In genomic region chr11:119673389-119674336, GRCh38 we compare ENCODE assay signal across 8 cellular contexts. TPM values are rescaled to one million over a fixed set of nuclear protein-coding genes. Genes with fewer than 3 reads are reported as not detected.
DNase-seq lines count a peak whose midpoint lies in the region; ATAC-seq and TF ChIP-seq lines count a peak whose summit lies in the region.

No MANE protein-coding gene starts in this region.

- H3K27me3 Mint-ChIP-seq in activated T-helper 1 cell treated with anti-CD3 and anti-CD28 coated beads, Interleukin-12 subunit alpha, Interleukin-12 subunit beta, Interleukin-2, Interleukin-4 antibody, amounts not matched to agents 30 ng/mL and 10 ng/mL and 1 ng/mL, durations not matched to agents 14 hours and 24 hours and 36 hours (ENCODE audit: insufficient read depth): peaks cover 4% of the 10 kb centered on the region

- H3K27ac ChIP-seq in gastrocnemius medialis: peak overlapping the region in 1 of 4 donors; percentile 6

- ATAC-seq in GM19468 (IDR thresholded peaks at IDR 0.05; ENCODE audit: extremely low read depth, unreplicated experiment): peak; percentile 63
- peak; percentile 81 for ATAC-seq in HG03521 (IDR thresholded peaks at IDR 0.05; ENCODE audit: unreplicated experiment)
- no peak for ATAC-seq in gastrocnemius medialis

- in situ Hi-C loops in gastrocnemius medialis (cut with MboI; ENCODE audit: low sequenced_read_pairs in 4 of 4): loop anchor here in 1 of 4 donors (25.0 kb wide), 1 partner anchor 614 kb away; no protein-coding TSS in a partner anchor

- peaks cover 0 to 4% of the 10 kb centered on the region in 2 donors for H3K4me1 ChIP-seq in gastrocnemius medialis

- intact Hi-C loops in activated T-helper 1 cell treated with anti-CD3 and anti-CD28 coated beads, Interleukin-12 subunit alpha, Interleukin-12 subunit beta, Interleukin-2, Interleukin-4 antibody, amounts not matched to agents 30 ng/mL and 10 ng/mL and 1 ng/mL, durations not matched to agents 14 hours and 24 hours and 36 hours (cut with micrococcal nuclease): no loop called here
- intact Hi-C loops in gastrocnemius medialis (cut with DNase I; ENCODE audit: low total_unique reads): no loop called here

- no peaks in the 10 kb centered on the region for H3K9me3 ChIP-seq in gastrocnemius medialis

- no peak for TF ChIP-seq POLR2A in gastrocnemius medialis (IDR thresholded peaks at IDR 0.05)

- no peaks in the 10 kb centered on the region for H3K27me3 ChIP-seq in gastrocnemius medialis

- H3K4me1 Mint-ChIP-seq in activated T-helper 1 cell treated with anti-CD3 and anti-CD28 coated beads, Interleukin-12 subunit alpha, Interleukin-12 subunit beta, Interleukin-2, Interleukin-4 antibody, amounts not matched to agents 30 ng/mL and 10 ng/mL and 1 ng/mL, durations not matched to agents 14 hours and 24 hours and 36 hours (ENCODE audit: low read depth): peaks cover 10% of the 10 kb centered on the region

- no peak overlapping the region for H3K27ac Mint-ChIP-seq in activated T-helper 1 cell treated with anti-CD3 and anti-CD28 coated beads, Interleukin-12 subunit alpha, Interleukin-12 subunit beta, Interleukin-2, Interleukin-4 antibody, amounts not matched to agents 30 ng/mL and 10 ng/mL and 1 ng/mL, durations not matched to agents 14 hours and 24 hours and 36 hours

- H3K36me3 Mint-ChIP-seq in activated T-helper 1 cell treated with anti-CD3 and anti-CD28 coated beads, Interleukin-12 subunit alpha, Interleukin-12 subunit beta, Interleukin-2, Interleukin-4 antibody, amounts not matched to agents 30 ng/mL and 10 ng/mL and 1 ng/mL, durations not matched to agents 14 hours and 24 hours and 36 hours (ENCODE audit: low read depth): no peaks in the 10 kb centered on the region

- H3K4me3 ChIP-seq in GM12875 (ENCODE audit: low read depth, low read length) (no peak overlapping the region), gastrocnemius medialis (no peak overlapping the region)

- no peak overlapping the region for H3K4me3 Mint-ChIP-seq in activated T-helper 1 cell treated with anti-CD3 and anti-CD28 coated beads, Interleukin-12 subunit alpha, Interleukin-12 subunit beta, Interleukin-2, Interleukin-4 antibody, amounts not matched to agents 30 ng/mL and 10 ng/mL and 1 ng/mL, durations not matched to agents 14 hours and 24 hours and 36 hours

- no peaks in the 10 kb centered on the region for H3K36me3 ChIP-seq in gastrocnemius medialis

- TF ChIP-seq CTCF in GM12875 (IDR thresholded peaks at IDR 0.05; ENCODE audit: borderline replicate concordance, insufficient read depth, low read depth, low read length): peak; percentile 63
- TF ChIP-seq CTCF in gastrocnemius medialis (IDR thresholded peaks at IDR 0.05 in 4 of 5, conservative IDR thresholded peaks at IDR 0.05 in 1 of 5): no peak

- peak; percentile 14 for DNase-seq in activated T-helper 1 cell treated with anti-CD3 and anti-CD28 coated beads, Interleukin-12 subunit alpha, Interleukin-12 subunit beta, Interleukin-2, Interleukin-4 antibody, amounts not matched to agents 30 ng/mL and 10 ng/mL and 1 ng/mL, durations not matched to agents 14 hours and 24 hours and 36 hours (ENCODE audit: low spot score)
- DNase-seq in stimulated activated CD4-positive, alpha-beta T cell treated with anti-CD3 and anti-CD28 coated beads, Interleukin-15, amount 100 ng/mL, for 24 hours: peak; percentile 53
- DNase-seq in gastrocnemius medialis (no peak), A172 (ENCODE audit: low spot score) (no peak), NCI-H2081 treated with DMSO at 0.1 percent for 48 hours (lab: John Stamatoyannopoulos, UW) (no peak)

- H3K9me3 Mint-ChIP-seq in activated T-helper 1 cell treated with anti-CD3 and anti-CD28 coated beads, Interleukin-12 subunit alpha, Interleukin-12 subunit beta, Interleukin-2, Interleukin-4 antibody, amounts not matched to agents 30 ng/mL and 10 ng/mL and 1 ng/mL, durations not matched to agents 14 hours and 24 hours and 36 hours: no peaks in the 10 kb centered on the region

RNA-seq across cellular contexts. Expression of gene NECTIN1, which starts 55.3 kb away (rescaled TPM):
- total RNA-seq in activated T-helper 1 cell treated with anti-CD3 and anti-CD28 coated beads, Interleukin-12 subunit alpha, Interleukin-12 subunit beta, Interleukin-2, Interleukin-4 antibody, amounts not matched to agents 30 ng/mL and 10 ng/mL and 1 ng/mL, durations not matched to agents 14 hours and 24 hours and 36 hours: 4.5 and 5.4 TPM in 2 replicates
- 1 to 10 TPM in 2 of 4 donors, under 1 TPM in 2; 0.66 to 2.2 (median 0.92) TPM for total RNA-seq in gastrocnemius medialis
- total RNA-seq in A172 (2014; rRNA removed; shearing (Covaris generic)): 2.9 and 3.0 TPM in 2 replicates

Comparison
In these comparisons a context has a peak if more than half of its experiments do, and no peak if none do; other contexts are left out.
1. ATAC-seq: peak in GM19468 (single experiment) and HG03521 (single experiment); none in gastrocnemius medialis (0 of 2).
2. DNase-seq: peak in activated T-helper 1 cell treated with anti-CD3 and anti-CD28 coated beads, Interleukin-12 subunit alpha, Interleukin-12 subunit beta, Interleukin-2, Interleukin-4 antibody, amounts not matched to agents 30 ng/mL and 10 ng/mL and 1 ng/mL, durations not matched to agents 14 hours and 24 hours and 36 hours (single experiment) and stimulated activated CD4-positive, alpha-beta T cell treated with anti-CD3 and anti-CD28 coated beads, Interleukin-15, amount 100 ng/mL, for 24 hours (single experiment); none in gastrocnemius medialis (0 of 2), A172 (single experiment) and NCI-H2081 treated with DMSO at 0.1 percent for 48 hours (single experiment).